In genomic region chr7:146773506-146773905, GRCh38 we compare ENCODE assay signal across 17 cellular contexts.
"Had no signal": no experiment of that assay in that cellular context is flagged by ENCODE, and none has a peak within 500 bp of the region (broad histone marks: within the 10 kb centered on the region; RNA-seq: fewer than 3 reads in every experiment).

No MANE protein-coding gene starts in this region.

- H3K27me3 ChIP-seq: esophagus squamous epithelium, heart right ventricle, tibial nerve, uterus had no signal

- DNase-seq: activated CD4-positive, alpha-beta T cell treated with anti-CD3 and anti-CD28 coated beads, Interleukin-2, amount 50 U/mL, for 1 hour; activated CD4-positive, CD25-positive, alpha-beta regulatory T cell treated with anti-CD3 and anti-CD28 coated beads, Interleukin-2, amount 50 U/mL, for 72 hours; activated CD8-positive, alpha-beta memory T cell treated with anti-CD3 and anti-CD28 coated beads, Interleukin-2, amount 50 U/mL, for 4 hours; activated naive CD4-positive, alpha-beta T cell treated with anti-CD3 and anti-CD28 coated beads for 36 hours; activated T-cell treated with anti-CD3 and anti-CD28 coated beads, Interleukin-2, amount 50 U/mL, for 4 hours; aorta; dermis blood vessel endothelial cell; effector memory CD8-positive, alpha-beta T cell; esophagus squamous epithelium; heart right ventricle; immature natural killer cell; left ventricle myocardium superior; stimulated activated CD8-positive, alpha-beta memory T cell treated with anti-CD3 and anti-CD28 coated beads, Interleukin-4, amount 100 ng/mL, for 48 hours; T1000; uterus had no signal

- H3K36me3 ChIP-seq: esophagus squamous epithelium, heart right ventricle, tibial nerve, uterus had no signal

- H3K4me3 ChIP-seq: esophagus squamous epithelium, heart right ventricle, tibial nerve, uterus had no signal

- FAIRE-seq: bronchial epithelial cell had no signal

- H3K27ac ChIP-seq: esophagus squamous epithelium, heart right ventricle, tibial nerve, uterus had no signal
